ENCODE assay signal across 13 cellular contexts in genomic region chr7:134720091-134720935, GRCh38. TPM values are rescaled to one million over a fixed set of nuclear protein-coding genes. Genes with fewer than 3 reads are reported as not detected.
DNase-seq lines count a peak whose midpoint lies in the region; ATAC-seq, FAIRE-seq and TF ChIP-seq lines count a peak whose summit lies in the region.
"Had no signal": no experiment of that assay in that cellular context is flagged by ENCODE, and none has a peak within 500 bp of the region (broad histone marks: within the 10 kb centered on the region; RNA-seq: fewer than 3 reads in every experiment).

No MANE protein-coding gene starts in this region.

- WGBS in esophagus squamous epithelium, 2 donors, result 25 to 26% methylated on average over 5 of the region's 5 CpGs
- WGBS in suprapubic skin, result 29% methylated on average over 5 of the region's 5 CpGs

- peaks cover 0 to 50% (median 11%) of the 10 kb centered on the region in 3 donors for H3K4me1 ChIP-seq in esophagus squamous epithelium
- peaks cover 46% of the 10 kb centered on the region for H3K4me1 ChIP-seq in muscle layer of colon (ENCODE audit: insufficient read depth, low read length)
- peaks cover 21% of the 10 kb centered on the region for H3K4me1 ChIP-seq in suprapubic skin

- DNase-seq in esophagus squamous epithelium (lab: John Stamatoyannopoulos, UW) (no peak), suprapubic skin (ENCODE audit: low spot score in 2 of 2) (no peak), kidney tubule cell (ENCODE audit: low spot score) (no peak), NCI-H1048 (lab: John Stamatoyannopoulos, UW) (no peak), RCC 7860 (ENCODE audit: low spot score) (no peak)
- DNase-seq: activated CD4-positive, alpha-beta T cell treated with anti-CD3 and anti-CD28 coated beads for 36 hours; activated naive CD4-positive, alpha-beta T cell treated with anti-CD3 and anti-CD28 coated beads, Interleukin-2, amount 10 ng/mL, durations not matched to agents 7 days and 5 days; midbrain; NCI-H2171 treated with DMSO at 0.1 percent for 48 hours; stimulated activated CD4-positive, alpha-beta T cell treated with anti-CD3 and anti-CD28 coated beads, Interleukin-4, amount 100 ng/mL, for 4 hours had no signal

- H3K36me3 ChIP-seq in esophagus squamous epithelium (no peaks in the 10 kb centered on the region), muscle layer of colon (ENCODE audit: insufficient read depth, low read length) (no peaks in the 10 kb centered on the region), suprapubic skin (no peaks in the 10 kb centered on the region)

- TF ChIP-seq CTCF in esophagus squamous epithelium (IDR thresholded peaks at IDR 0.05) (no peak), suprapubic skin (IDR thresholded peaks at IDR 0.05) (no peak)

- FAIRE-seq in RCC 7860 (lab: Jason Lieb, UNC), result no peak

- no peaks in the 10 kb centered on the region for H3K9me3 ChIP-seq in esophagus squamous epithelium
- no peaks in the 10 kb centered on the region for H3K9me3 ChIP-seq in muscle layer of colon (ENCODE audit: low read length)
- H3K9me3 ChIP-seq in suprapubic skin, result no peaks in the 10 kb centered on the region

- peak overlapping the region; percentile 59 to 87 (median 82) for H3K27ac ChIP-seq in esophagus squamous epithelium
- H3K27ac ChIP-seq in muscle layer of colon (ENCODE audit: low read depth, low read length), result peak overlapping the region; percentile 48
- H3K27ac ChIP-seq in suprapubic skin, result peak overlapping the region; percentile 86

- TF ChIP-seq EP300 in suprapubic skin (IDR thresholded peaks at IDR 0.05), result peak; percentile 68

- no peak overlapping the region for H3K9ac ChIP-seq in muscle layer of colon (ENCODE audit: low read length)

- ATAC-seq in SK-N-SH treated with all-trans-retinoic acid at 6 μM for 48 hours (peak; percentile 76), GM18867 (IDR thresholded peaks at IDR 0.05; ENCODE audit: unreplicated experiment) (no peak)
- ATAC-seq: activated CD4-positive, alpha-beta T cell treated with anti-CD3 and anti-CD28 coated beads for 36 hours had no signal

- H3K4me3 ChIP-seq in esophagus squamous epithelium, result no peak overlapping the region
- no peak overlapping the region for H3K4me3 ChIP-seq in muscle layer of colon (ENCODE audit: low read depth in 1 of 2, low read length in 2 of 2)
- H3K4me3 ChIP-seq in suprapubic skin, result no peak overlapping the region

- TF ChIP-seq POLR2A in esophagus squamous epithelium (IDR thresholded peaks at IDR 0.05) (no peak), suprapubic skin (IDR thresholded peaks at IDR 0.05) (no peak)

- intact Hi-C loops in esophagus squamous epithelium (cut with DNase I), result no loop called here

- H3K27me3 ChIP-seq in esophagus squamous epithelium (no peaks in the 10 kb centered on the region), muscle layer of colon (ENCODE audit: control insufficient read depth in 1 of 2, insufficient read depth in 2 of 2, low read length in 2 of 2) (no peaks in the 10 kb centered on the region), suprapubic skin (no peaks in the 10 kb centered on the region)

TF ChIP-seq in SK-N-SH treated with all-trans-retinoic acid at 6 μM for 48 hours, 23 proteins besides CTCF, POLR2A, EP300 and RAD21:
- no peak for TF ChIP-seq TOX (CRISPR knock-in tag; IDR thresholded peaks at IDR 0.05; ENCODE audit: borderline replicate concordance)
- no peak for TF ChIP-seq TCF4 (CRISPR knock-in tag; IDR thresholded peaks at IDR 0.05; ENCODE audit: borderline replicate concordance)
- TF ChIP-seq TSHZ2 (CRISPR knock-in tag; IDR thresholded peaks at IDR 0.05), result no peak
- TF ChIP-seq ARNTL (CRISPR knock-in tag; IDR thresholded peaks at IDR 0.05; ENCODE audit: borderline replicate concordance, low read depth), result no peak
- no peak for TF ChIP-seq SNAI2 (CRISPR knock-in tag; IDR thresholded peaks at IDR 0.05)
- no peak for TF ChIP-seq CSRNP3 (CRISPR knock-in tag; IDR thresholded peaks at IDR 0.05)
- no peak for TF ChIP-seq ZNF8 (CRISPR knock-in tag; IDR thresholded peaks at IDR 0.05)
- no peak for TF ChIP-seq RARB (CRISPR knock-in tag; IDR thresholded peaks at IDR 0.05)
- TF ChIP-seq ZFP3 (CRISPR knock-in tag; IDR thresholded peaks at IDR 0.05), result no peak
- TF ChIP-seq PPARA (CRISPR knock-in tag; IDR thresholded peaks at IDR 0.05; ENCODE audit: borderline replicate concordance), result no peak
- no peak for TF ChIP-seq POU6F1 (CRISPR knock-in tag; IDR thresholded peaks at IDR 0.05; ENCODE audit: borderline replicate concordance, low read depth)
- no peak for TF ChIP-seq GLIS3 (CRISPR knock-in tag; IDR thresholded peaks at IDR 0.05)
- no peak for TF ChIP-seq ZC3H10 (CRISPR knock-in tag; IDR thresholded peaks at IDR 0.05)
- TF ChIP-seq ZNF565 (CRISPR knock-in tag; conservative IDR thresholded peaks at IDR 0.05; ENCODE audit: low read depth), result no peak

RNA-seq across cellular contexts. Expression of gene CALD1, which starts 59.1 kb away (rescaled TPM):
- 100 to 1,000 TPM in 2 of 4 donors, 10 to 100 TPM in 2; 32.3 to 462 (median 98.4) TPM for total RNA-seq in esophagus squamous epithelium
- 100 to 1,000 TPM in 1 of 4 donors, 10 to 100 TPM in 3; 53.6 to 116 (median 83.2) TPM for total RNA-seq in suprapubic skin
